In genomic region chr7:132783824-132784223, GRCh38 we compare ENCODE assay signal across 13 cellular contexts.
A peak's percentile ranks its signal among the peaks of the same experiment; 100 is the strongest.
DNase-seq lines count a peak whose midpoint lies in the region; ATAC-seq and TF ChIP-seq lines count a peak whose summit lies in the region.
"Had no signal": no experiment of that assay in that cellular context is flagged by ENCODE, and none has a peak within 500 bp of the region (broad histone marks: within the 10 kb centered on the region; RNA-seq: fewer than 3 reads in every experiment).

No MANE protein-coding gene starts in this region.

- BruUV-seq in MCF 10A (replicated peaks; lab: Mats Ljungman, UMichigan) (no TSS peak), Panc1 (replicated peaks; lab: Mats Ljungman, UMichigan) (no TSS peak)

- H3K36me3 Mint-ChIP-seq in MCF 10A (ENCODE audit: insufficient read depth, unreplicated experiment): peaks cover 31% of the 10 kb centered on the region
- H3K36me3 Mint-ChIP-seq in CD8-positive, alpha-beta memory T cell: peaks cover 8 to 35% (median 23%) of the 10 kb centered on the region in 3 donors

- intact Hi-C loops in MCF 10A (cut with micrococcal nuclease) (no loop called here), breast epithelium (cut with DNase I; ENCODE audit: low total_unique reads) (no loop called here), Panc1 (cut with micrococcal nuclease; ENCODE audit: unreplicated experiment) (no loop called here)

- H3K4me3 ChIP-seq in breast epithelium (no peak overlapping the region), Panc1 (ENCODE audit: low read depth in 2 of 2, low read length in 2 of 2) (no peak overlapping the region), fibroblast of lung (replicated peaks in 1 of 4; ENCODE audit: control extremely low read depth in 1 of 4, insufficient read depth in 1 of 4, low read depth in 3 of 4, low read length in 4 of 4) (no peak overlapping the region)
- H3K4me3 ChIP-seq in CD8-positive, alpha-beta memory T cell (ENCODE audit: low read length): no peak overlapping the region
- H3K4me3 ChIP-seq: left ventricle myocardium inferior had no signal

- in situ Hi-C loops in Panc1 (cut with HindIII; ENCODE audit: low pct_unique_long_range_greater_than_20kb, low sequenced_read_pairs): no loop called here

- H3K27me3 ChIP-seq in breast epithelium (no peaks in the 10 kb centered on the region), Panc1 (ENCODE audit: control insufficient read depth, insufficient read depth, low read length) (no peaks in the 10 kb centered on the region), fibroblast of lung (ENCODE audit: control insufficient read depth, insufficient read depth, low read length) (no peaks in the 10 kb centered on the region)
- no peaks in the 10 kb centered on the region for H3K27me3 ChIP-seq in CD8-positive, alpha-beta memory T cell (ENCODE audit: insufficient read depth, low read length, poor library complexity, severe bottlenecking)

- peak; percentile 88 for DNase-seq in MCF 10A (ENCODE audit: unreplicated experiment)
- no peak for DNase-seq in breast epithelium (ENCODE audit: low spot score in 2 of 2)
- DNase-seq in Panc1 (ENCODE audit: low read depth, low spot score): no peak
- peak; percentile 85 to 97 for DNase-seq in fibroblast of lung (ENCODE audit: low read depth in 2 of 2)
- no peak for DNase-seq in CD8-positive, alpha-beta memory T cell
- no peak for DNase-seq in hypothalamus (lab: John Stamatoyannopoulos, UW)
- DNase-seq: activated naive CD4-positive, alpha-beta T cell; CD8-positive, alpha-beta T cell; left ventricle myocardium inferior had no signal

- H3K4me2 ChIP-seq in fibroblast of lung (ENCODE audit: extremely low read depth, insufficient read depth, low read length): no peak overlapping the region

- TF ChIP-seq POLR2A in breast epithelium (IDR thresholded peaks at IDR 0.05): no peak

- H3K36me3 ChIP-seq in breast epithelium: no peaks in the 10 kb centered on the region
- H3K36me3 ChIP-seq in Panc1 (ENCODE audit: control insufficient read depth, insufficient read depth, low read length): no peaks in the 10 kb centered on the region
- H3K36me3 ChIP-seq in fibroblast of lung (ENCODE audit: control insufficient read depth, insufficient read depth, low read length): no peaks in the 10 kb centered on the region
- H3K36me3 ChIP-seq in CD8-positive, alpha-beta memory T cell (ENCODE audit: insufficient read depth, low read length): peaks cover 8% of the 10 kb centered on the region

- H3K4me1 ChIP-seq in breast epithelium (no peaks in the 10 kb centered on the region), Panc1 (ENCODE audit: control insufficient read depth, insufficient read depth, low read length) (no peaks in the 10 kb centered on the region), fibroblast of lung (ENCODE audit: control insufficient read depth, extremely low read depth, insufficient read depth, low read length) (peaks cover 7% of the 10 kb centered on the region)
- H3K4me1 ChIP-seq in CD8-positive, alpha-beta memory T cell (ENCODE audit: insufficient read depth, low read length): no peaks in the 10 kb centered on the region

- peaks cover 14% of the 10 kb centered on the region for H3K4me1 Mint-ChIP-seq in MCF 10A (ENCODE audit: insufficient read depth, unreplicated experiment)
- peaks cover under 1 to 1% (median under 1%) of the 10 kb centered on the region in 3 donors for H3K4me1 Mint-ChIP-seq in CD8-positive, alpha-beta memory T cell

- peak overlapping the region; percentile 74 for H3K27ac Mint-ChIP-seq in MCF 10A (ENCODE audit: low read depth, unreplicated experiment)
- no peak overlapping the region for H3K27ac Mint-ChIP-seq in CD8-positive, alpha-beta memory T cell
- H3K27ac Mint-ChIP-seq: CD8-positive, alpha-beta T cell; stimulated activated naive CD8-positive, alpha-beta T cell treated with anti-CD3 and anti-CD28 coated beads, Interleukin-15, Interleukin-2, amounts not matched to agents 100 ng/mL and 50 ng/mL, for 24 hours had no signal

- H3K27ac ChIP-seq in breast epithelium (no peak overlapping the region), Panc1 (ENCODE audit: low read length) (no peak overlapping the region), fibroblast of lung (ENCODE audit: insufficient read depth, low read length) (no peak overlapping the region)
- H3K27ac ChIP-seq in CD8-positive, alpha-beta memory T cell (ENCODE audit: low read depth, low read length): no peak overlapping the region
- H3K27ac ChIP-seq: left ventricle myocardium inferior, VCaP had no signal

- CTCF ChIA-PET in MCF 10A (lab: Yijun Ruan, JAX) (interaction anchor here (0.6 to 0.8 kb wide), 2 partner anchors 10 to 18 kb away, joined by 3 read pairs; no protein-coding TSS in a partner anchor), Panc1 (lab: Charles Lee) (no interaction called here)
- CTCF ChIA-PET in CD8-positive, alpha-beta memory T cell (lab: Charles Lee): no interaction called here

- POLR2A ChIA-PET in MCF 10A (lab: Yijun Ruan, JAX) (interaction anchor here (0.6 to 1.8 kb wide), 2 partner anchors 10 to 231 kb away, joined by 3 to 10 read pairs; no protein-coding TSS in a partner anchor), Panc1 (lab: Charles Lee) (no interaction called here)
- POLR2A ChIA-PET in CD8-positive, alpha-beta memory T cell (lab: Charles Lee): interaction anchor here (0.5 to 0.6 kb wide), 2 partner anchors 107 to 179 kb away, joined by 4 to 5 read pairs; no protein-coding TSS in a partner anchor

- no peak overlapping the region for H3K9ac ChIP-seq in fibroblast of lung (ENCODE audit: insufficient read depth, low read length)

- no peaks in the 10 kb centered on the region for H4K20me1 ChIP-seq in fibroblast of lung (ENCODE audit: control insufficient read depth, extremely low read depth, insufficient read depth, low read length)

- H3K4me3 Mint-ChIP-seq in MCF 10A (ENCODE audit: unreplicated experiment): no peak overlapping the region
- no peak overlapping the region for H3K4me3 Mint-ChIP-seq in CD8-positive, alpha-beta memory T cell
- H3K4me3 Mint-ChIP-seq: CD8-positive, alpha-beta T cell; stimulated activated naive CD8-positive, alpha-beta T cell treated with anti-CD3 and anti-CD28 coated beads, Interleukin-15, Interleukin-2, amounts not matched to agents 100 ng/mL and 50 ng/mL, for 24 hours had no signal

- no peaks in the 10 kb centered on the region for H3K27me3 Mint-ChIP-seq in MCF 10A (ENCODE audit: insufficient read depth, unreplicated experiment)
- no peaks in the 10 kb centered on the region for H3K27me3 Mint-ChIP-seq in CD8-positive, alpha-beta memory T cell
- H3K27me3 Mint-ChIP-seq: stimulated activated naive CD8-positive, alpha-beta T cell treated with anti-CD3 and anti-CD28 coated beads, Interleukin-15, Interleukin-2, amounts not matched to agents 100 ng/mL and 50 ng/mL, for 24 hours had no signal

- TF ChIP-seq CTCF in MCF 10A (IDR thresholded peaks at IDR 0.05; ENCODE audit: unreplicated experiment) (no peak), breast epithelium (IDR thresholded peaks at IDR 0.05) (no peak), Panc1 (IDR thresholded peaks at IDR 0.05) (no peak), fibroblast of lung (conservative IDR thresholded peaks at IDR 0.05 in 1 of 2, IDR thresholded peaks at IDR 0.05 in 1 of 2; ENCODE audit: low read depth in 1 of 2, low read length in 2 of 2) (no peak)

- H3K79me2 ChIP-seq in fibroblast of lung (ENCODE audit: control insufficient read depth, insufficient read depth, low read length): no peaks in the 10 kb centered on the region

- H3K9me3 ChIP-seq in breast epithelium (no peaks in the 10 kb centered on the region), Panc1 (ENCODE audit: control insufficient read depth, insufficient read depth, low read depth, low read length) (no peaks in the 10 kb centered on the region), fibroblast of lung (ENCODE audit: control insufficient read depth, insufficient read depth, low read depth, low read length) (no peaks in the 10 kb centered on the region)
- no peaks in the 10 kb centered on the region for H3K9me3 ChIP-seq in CD8-positive, alpha-beta memory T cell (ENCODE audit: low read length)
- H3K9me3 ChIP-seq: left ventricle myocardium inferior had no signal

- no peaks in the 10 kb centered on the region for H3K9me3 Mint-ChIP-seq in MCF 10A (ENCODE audit: unreplicated experiment)
- no peaks in the 10 kb centered on the region for H3K9me3 Mint-ChIP-seq in CD8-positive, alpha-beta memory T cell
- H3K9me3 Mint-ChIP-seq: CD8-positive, alpha-beta T cell; stimulated activated naive CD8-positive, alpha-beta T cell treated with anti-CD3 and anti-CD28 coated beads, Interleukin-15, Interleukin-2, amounts not matched to agents 100 ng/mL and 50 ng/mL, for 24 hours had no signal

- ATAC-seq in Panc1 (peak; percentile 45; the same call in 1 of the 2 replicates), GM19351 (IDR thresholded peaks at IDR 0.05; ENCODE audit: unreplicated experiment) (no peak), HG02973 (IDR thresholded peaks at IDR 0.05; ENCODE audit: unreplicated experiment) (no peak)
- ATAC-seq: CD8-positive, alpha-beta T cell had no signal

- no peak overlapping the region for H2AFZ ChIP-seq in fibroblast of lung (ENCODE audit: low read length)

Comparison
In these comparisons a context has a peak if more than half of its experiments do, and no peak if none do; other contexts are left out.
1. DNase-seq: peak in MCF 10A (single experiment) and fibroblast of lung (2 of 2); none in breast epithelium (0 of 2), Panc1 (single experiment), CD8-positive, alpha-beta memory T cell (0 of 5) and hypothalamus (0 of 51).